23 cellular contexts compared by ENCODE assay signal in genomic region chr11:91495837-91496236, GRCh38.
"Had no signal": no experiment of that assay in that cellular context is flagged by ENCODE, and none has a peak within 500 bp of the region (broad histone marks: within the 10 kb centered on the region; RNA-seq: fewer than 3 reads in every experiment).

No MANE protein-coding gene starts in this region.

- H3K9me3 ChIP-seq: MG63, SJSA1 had no signal

- H3K27me3 ChIP-seq: MG63, SJSA1 had no signal

- ATAC-seq: activated CD8-positive, alpha-beta T cell treated with anti-CD3 and anti-CD28 coated beads for 36 hours; activated T-cell treated with anti-CD3 and anti-CD28 coated beads, Interleukin-2, amount 50 U/mL, for 72 hours; T-cell had no signal

- H3K27ac ChIP-seq: coronary artery, SJSA1 had no signal

- H3K4me3 ChIP-seq: coronary artery, MG63, SJSA1 had no signal

- DNase-seq: activated CD4-positive, alpha-beta T cell treated with anti-CD3 and anti-CD28 coated beads for 4 hours; activated CD4-positive, CD25-positive, alpha-beta regulatory T cell; activated CD8-positive, alpha-beta memory T cell treated with anti-CD3 and anti-CD28 coated beads, Interleukin-2, amount 50 U/mL, for 4 hours; activated CD8-positive, alpha-beta T cell treated with anti-CD3 and anti-CD28 coated beads for 36 hours; activated gamma-delta T cell treated with Interleukin-2 at 50 U/mL for 16 hours; activated naive CD4-positive, alpha-beta T cell treated with anti-CD3 and anti-CD28 coated beads, Interleukin-2, amount 10 ng/mL, durations not matched to agents 7 days and 5 days; activated naive CD8-positive, alpha-beta T cell treated with anti-CD3 and anti-CD28 coated beads for 36 hours; activated T-cell treated with anti-CD3 and anti-CD28 coated beads, Interleukin-2, amount 50 U/mL, for 72 hours; KG1; MG63; NCI-H1105; NCI-H1436; NCI-H1694 treated with DMSO at 0.1 percent for 48 hours; NCI-H2029 treated with DMSO at 0.1 percent for 48 hours; NCI-H345; NCI-H510A treated with DMSO at 0.1 percent for 48 hours; NCI-H69; SHP77; T-cell; T-helper 2 cell; T1000 had no signal

- H3K36me3 ChIP-seq: MG63, SJSA1 had no signal

- H3K4me1 ChIP-seq: SJSA1 had no signal
